Comparison of ENCODE assay signal across 1 cellular context in the genomic region with DNA sequence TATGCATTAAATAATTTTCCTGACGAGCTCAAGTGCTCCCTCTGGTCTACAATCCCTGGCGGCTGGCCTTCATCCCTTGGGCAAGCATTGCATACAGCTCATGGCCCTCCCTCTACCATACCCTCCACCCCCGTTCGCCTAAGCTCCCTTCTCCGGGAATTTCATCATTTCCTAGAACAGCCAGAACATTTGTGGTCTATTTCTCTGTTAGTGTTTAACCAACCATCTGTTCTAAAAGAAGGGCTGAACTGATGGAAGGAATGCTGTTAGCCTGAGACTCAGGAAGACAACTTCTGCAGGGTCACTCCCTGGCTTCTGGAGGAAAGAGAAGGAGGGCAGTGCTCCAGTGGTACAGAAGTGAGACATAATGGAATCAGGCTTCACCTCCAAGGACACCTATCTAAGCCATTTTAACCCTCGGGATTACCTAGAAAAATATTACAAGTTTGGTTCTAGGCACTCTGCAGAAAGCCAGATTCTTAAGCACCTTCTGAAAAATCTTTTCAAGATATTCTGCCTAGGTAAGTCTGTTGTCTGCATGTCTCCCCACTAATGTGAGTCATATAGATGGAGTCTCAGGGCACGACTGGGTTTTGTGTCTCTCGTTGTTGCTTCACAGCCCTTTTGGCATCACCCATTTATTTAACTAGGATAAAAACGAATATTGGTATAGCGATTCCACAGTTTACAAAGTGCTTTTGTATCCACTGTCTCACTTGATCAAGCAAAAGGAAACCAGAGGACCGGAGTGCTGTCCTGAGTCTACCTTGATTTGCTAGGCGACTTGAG.
TF ChIP-seq lines count a peak whose summit lies in the region.

A gene (plus strand): TSS at position 210 of the 789 bp plus-strand sequence. CDS start 158 bp downstream, at position 368.

TF ChIP-seq in IMR-90, 13 proteins besides CTCF, POLR2A, EP300 and RAD21:
- no peak for TF ChIP-seq SMC3 (IDR thresholded peaks at IDR 0.05; ENCODE audit: low read depth, low read length)
- TF ChIP-seq MXI1 (IDR thresholded peaks at IDR 0.05; ENCODE audit: borderline replicate concordance, low read depth, low read length) = no peak
- TF ChIP-seq, protein P1, sequence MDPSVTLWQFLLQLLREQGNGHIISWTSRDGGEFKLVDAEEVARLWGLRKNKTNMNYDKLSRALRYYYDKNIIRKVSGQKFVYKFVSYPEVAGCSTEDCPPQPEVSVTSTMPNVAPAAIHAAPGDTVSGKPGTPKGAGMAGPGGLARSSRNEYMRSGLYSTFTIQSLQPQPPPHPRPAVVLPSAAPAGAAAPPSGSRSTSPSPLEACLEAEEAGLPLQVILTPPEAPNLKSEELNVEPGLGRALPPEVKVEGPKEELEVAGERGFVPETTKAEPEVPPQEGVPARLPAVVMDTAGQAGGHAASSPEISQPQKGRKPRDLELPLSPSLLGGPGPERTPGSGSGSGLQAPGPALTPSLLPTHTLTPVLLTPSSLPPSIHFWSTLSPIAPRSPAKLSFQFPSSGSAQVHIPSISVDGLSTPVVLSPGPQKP (IDR thresholded peaks at IDR 0.05; ENCODE audit: borderline replicate concordance, low read depth, low read length) = no peak
- no peak for TF ChIP-seq RFX5 (IDR thresholded peaks at IDR 0.05; ENCODE audit: low read depth, low read length)
- peak; percentile 71; the same call in 1 of the 2 replicates for TF ChIP-seq MAZ (IDR thresholded peaks at IDR 0.05; ENCODE audit: borderline replicate concordance, low read depth, low read length)
- no peak; the same call in 1 of the 2 replicates for TF ChIP-seq NFE2L2 (IDR thresholded peaks at IDR 0.05; ENCODE audit: low read depth, low read length)
- TF ChIP-seq RCOR1 (IDR thresholded peaks at IDR 0.05; ENCODE audit: insufficient replicate concordance, low read length) = peak; percentile 35
- TF ChIP-seq CEBPB (IDR thresholded peaks at IDR 0.05; ENCODE audit: low read depth, low read length) = peak; percentile 92
- no peak for TF ChIP-seq MAFK (IDR thresholded peaks at IDR 0.05; ENCODE audit: low read depth, low read length)
- TF ChIP-seq BHLHE40 (IDR thresholded peaks at IDR 0.05; ENCODE audit: low read depth, low read length) = no peak
- TF ChIP-seq CHD1 (IDR thresholded peaks at IDR 0.05; ENCODE audit: low read depth, low read length) = no peak
- no peak for TF ChIP-seq FOS (IDR thresholded peaks at IDR 0.05; ENCODE audit: low read depth, low read length)
- TF ChIP-seq, protein P2, sequence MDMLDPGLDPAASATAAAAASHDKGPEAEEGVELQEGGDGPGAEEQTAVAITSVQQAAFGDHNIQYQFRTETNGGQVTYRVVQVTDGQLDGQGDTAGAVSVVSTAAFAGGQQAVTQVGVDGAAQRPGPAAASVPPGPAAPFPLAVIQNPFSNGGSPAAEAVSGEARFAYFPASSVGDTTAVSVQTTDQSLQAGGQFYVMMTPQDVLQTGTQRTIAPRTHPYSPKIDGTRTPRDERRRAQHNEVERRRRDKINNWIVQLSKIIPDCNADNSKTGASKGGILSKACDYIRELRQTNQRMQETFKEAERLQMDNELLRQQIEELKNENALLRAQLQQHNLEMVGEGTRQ (IDR thresholded peaks at IDR 0.05; ENCODE audit: low read depth, low read length) = no peak
